Comparison of ENCODE assay signal across 8 cellular contexts in genomic region chr14:54881235-54881760, GRCh38. TPM values are rescaled to one million over a fixed set of nuclear protein-coding genes. Genes with fewer than 3 reads are reported as not detected.
DNase-seq lines count a peak whose midpoint lies in the region; ATAC-seq and TF ChIP-seq lines count a peak whose summit lies in the region.

No MANE protein-coding gene starts in this region.

- H3K9me3 ChIP-seq in A673 (ENCODE audit: low read depth, low read length, poor library complexity, severe bottlenecking) (no peaks in the 10 kb centered on the region), sigmoid colon (no peaks in the 10 kb centered on the region)

- TF ChIP-seq CTCF in A673 (conservative IDR thresholded peaks at IDR 0.05; ENCODE audit: low read depth, low read length) (no peak), VCaP (conservative IDR thresholded peaks at IDR 0.05) (no peak), fibroblast of pulmonary artery (IDR thresholded peaks at IDR 0.05; ENCODE audit: low read length, missing control alignments) (peak; percentile 5), sigmoid colon (IDR thresholded peaks at IDR 0.05) (no peak)

- H3K4me1 ChIP-seq in A673 (ENCODE audit: insufficient read depth, low read length, poor library complexity, severe bottlenecking) (no peaks in the 10 kb centered on the region), sigmoid colon (peaks cover 0 to 4% (median 0%) of the 10 kb centered on the region in 4 donors)

- H3K4me3 ChIP-seq in A673 (ENCODE audit: low read depth, low read length, poor library complexity, severe bottlenecking) (peak overlapping the region; percentile 21), fibroblast of pulmonary artery (replicated peaks; ENCODE audit: low read depth, low read length) (peak overlapping the region; percentile 52), sigmoid colon (peak overlapping the region; percentile 24 to 39 (median 31))

- ATAC-seq in GM18511 (IDR thresholded peaks at IDR 0.05; ENCODE audit: unreplicated experiment): peak; percentile 75
- peak; percentile 56 for ATAC-seq in HG03045 (IDR thresholded peaks at IDR 0.05; ENCODE audit: unreplicated experiment)

- peak overlapping the region; percentile 19 for H3K27ac ChIP-seq in A673 (ENCODE audit: low read depth, low read length, poor library complexity, severe bottlenecking)
- peak overlapping the region; percentile 44 for H3K27ac ChIP-seq in VCaP
- peak overlapping the region; percentile 60 to 72 (median 66) for H3K27ac ChIP-seq in sigmoid colon

- intact Hi-C loops in A673 (cut with micrococcal nuclease; ENCODE audit: unreplicated experiment) (no loop called here), sigmoid colon (cut with DNase I) (no loop called here)

- CTCF ChIA-PET in A673 (lab: Charles Lee): interaction anchor here (0.5 kb wide), 1 partner anchor 209 kb away, joined by 15 read pairs; no protein-coding TSS in a partner anchor

- TF ChIP-seq EP300 in sigmoid colon (IDR thresholded peaks at IDR 0.05): no peak

- BruUV-seq in A673 (replicated peaks; lab: Mats Ljungman, UMichigan): no TSS peak

- H3K36me3 ChIP-seq in A673 (ENCODE audit: insufficient read depth, low read length, poor library complexity, severe bottlenecking) (no peaks in the 10 kb centered on the region), sigmoid colon (no peaks in the 10 kb centered on the region)

- POLR2A ChIA-PET in A673 (lab: Charles Lee; ENCODE audit: low non-redundant PET): no interaction called here

- DNase-seq in A673 (ENCODE audit: low spot score) (no peak), fibroblast of pulmonary artery (ENCODE audit: low read depth) (peak; percentile 74), sigmoid colon (no peak), NCI-H524 (lab: John Stamatoyannopoulos, UW) (no peak), COLO829 (ENCODE audit: low spot score) (no peak)

- no peaks in the 10 kb centered on the region for H3K27me3 ChIP-seq in A673 (replicated peaks; ENCODE audit: insufficient read depth, low read depth, low read length, poor library complexity)
- no peaks in the 10 kb centered on the region for H3K27me3 ChIP-seq in sigmoid colon

- no peak for TF ChIP-seq POLR2A in sigmoid colon (IDR thresholded peaks at IDR 0.05)

- WGBS in sigmoid colon, 2 donors: 0 to 5% methylated on average over 6 of the region's 6 CpGs

RNA-seq across cellular contexts. Expression of gene GCH1, which starts 21.3 kb away (rescaled TPM):
- total RNA-seq in A673 (2021) (6.8 and 7.7 TPM in 2 replicates), sigmoid colon (1 to 10 TPM; 3.2 to 8.1 (median 3.9) TPM)
- polyA plus RNA-seq in sigmoid colon: 10 to 100 TPM; 18.7 to 46.2 (median 24.6) TPM
